ENCODE assay signal across 1 cellular context in the genomic region with DNA sequence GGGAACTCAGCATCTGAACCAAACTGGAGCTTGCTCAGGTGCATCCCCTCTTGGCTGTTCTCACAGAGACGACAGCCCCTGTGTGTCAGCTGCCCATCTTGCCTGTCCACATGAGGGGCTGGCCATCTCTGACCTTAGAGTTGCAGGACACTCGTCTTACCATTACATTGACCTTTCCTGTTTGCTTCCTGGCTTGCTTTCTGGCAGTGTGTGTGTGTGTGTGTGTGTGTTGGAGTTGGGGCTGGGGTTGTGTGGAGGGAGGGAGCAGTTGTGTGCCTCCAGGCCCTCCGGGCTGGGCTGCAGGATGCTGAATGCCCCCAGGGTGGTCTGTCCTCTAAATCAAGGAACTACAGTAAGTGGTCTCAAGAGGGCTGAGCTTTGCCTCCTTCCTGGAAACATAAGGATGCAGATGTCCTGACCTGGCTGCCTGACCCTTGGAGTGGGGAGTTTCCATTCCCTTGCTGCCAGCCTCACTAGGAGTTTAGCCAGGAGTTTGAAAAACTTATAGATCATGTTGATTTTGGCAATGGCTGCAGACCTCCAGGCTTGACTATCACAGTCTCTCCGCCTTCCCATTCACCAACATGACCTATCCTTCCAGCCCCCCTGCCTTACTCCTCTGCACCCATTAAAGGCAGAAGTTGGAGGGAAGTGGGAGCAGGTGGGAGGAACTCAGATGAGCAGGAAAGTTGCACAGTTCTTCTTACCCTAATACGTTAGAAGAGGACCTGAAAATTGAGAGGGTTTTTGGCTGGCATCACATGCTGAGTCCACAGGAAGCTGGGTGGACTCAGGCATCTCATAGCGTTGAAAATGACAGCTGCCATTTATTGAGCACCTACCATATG.
TF ChIP-seq lines count a peak whose summit lies in the region.

No MANE protein-coding gene starts in this region.

TF ChIP-seq in endothelial cell of umbilical vein, 7 proteins besides CTCF, POLR2A, EP300 and RAD21:
- TF ChIP-seq, protein P1, sequence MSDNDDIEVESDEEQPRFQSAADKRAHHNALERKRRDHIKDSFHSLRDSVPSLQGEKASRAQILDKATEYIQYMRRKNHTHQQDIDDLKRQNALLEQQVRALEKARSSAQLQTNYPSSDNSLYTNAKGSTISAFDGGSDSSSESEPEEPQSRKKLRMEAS (IDR thresholded peaks at IDR 0.05; ENCODE audit: insufficient read depth, insufficient read length): no peak
- TF ChIP-seq JUN (IDR thresholded peaks at IDR 0.05; ENCODE audit: borderline replicate concordance, insufficient read depth, insufficient read length, low read depth) (no peak), POLR2AphosphoS5 (IDR thresholded peaks at IDR 0.05; ENCODE audit: insufficient read depth, low read depth, low read length) (no peak), MYC (IDR thresholded peaks at IDR 0.05; ENCODE audit: low read depth, low read length) (no peak), FOS (IDR thresholded peaks at IDR 0.05; ENCODE audit: borderline replicate concordance, insufficient read depth, low read length) (no peak), GATA2 (IDR thresholded peaks at IDR 0.05; ENCODE audit: insufficient read depth, insufficient read length, low read depth, low read length) (no peak), EZH2 (IDR thresholded peaks at IDR 0.05; ENCODE audit: borderline replicate concordance, low read depth, low read length, severe bottlenecking) (no peak)
